9 cellular contexts compared by ENCODE assay signal in the genomic region with DNA sequence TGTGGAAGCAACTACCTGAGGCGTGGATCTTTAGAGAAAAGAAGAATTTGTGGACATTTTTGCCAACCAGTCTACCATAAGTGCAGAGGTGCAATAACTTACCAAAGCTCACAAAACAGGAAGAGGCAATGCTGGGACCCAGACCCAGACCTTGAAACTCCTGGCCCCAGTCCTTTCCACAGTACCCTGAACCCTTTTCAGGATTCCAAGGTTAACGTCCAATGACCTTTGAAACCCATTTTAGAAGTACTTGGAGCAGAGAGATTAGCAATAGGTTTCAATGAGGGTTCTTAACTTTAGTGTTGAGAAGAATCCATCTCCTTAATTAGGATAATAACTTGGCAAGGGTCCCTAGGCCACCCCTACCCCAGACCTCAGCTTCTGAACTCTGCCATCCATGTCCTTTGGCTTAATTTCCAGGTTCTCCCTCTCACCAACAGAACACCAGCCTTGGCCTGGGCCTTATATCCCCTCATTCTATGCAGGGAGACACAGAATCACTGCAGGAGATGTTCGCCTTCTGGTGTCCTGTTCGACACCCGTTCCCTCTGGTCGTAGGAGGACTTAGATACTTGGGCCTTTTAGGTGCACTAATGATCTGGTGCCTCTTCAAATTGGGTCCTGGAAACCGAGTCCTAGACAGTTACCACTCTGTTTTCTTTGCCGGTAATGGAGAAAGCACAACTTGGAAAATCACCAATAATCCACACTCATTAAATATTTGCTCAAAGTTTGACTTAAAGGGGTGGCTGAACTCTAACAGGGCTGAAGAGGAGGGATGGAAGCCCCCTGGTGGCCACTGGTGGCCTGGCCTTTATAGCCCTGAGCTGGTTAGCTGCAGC. TPM values are rescaled to one million over a fixed set of nuclear protein-coding genes. Genes with fewer than 3 reads are reported as not detected.
DNase-seq lines count a peak whose midpoint lies in the region; ATAC-seq, FAIRE-seq and TF ChIP-seq lines count a peak whose summit lies in the region.
"Had no signal": no experiment of that assay in that cellular context is flagged by ENCODE, and none has a peak within 500 bp of the region (broad histone marks: within the 10 kb centered on the region; RNA-seq: fewer than 3 reads in every experiment).

No MANE protein-coding gene starts in this region.

- DNase-seq in A172 (ENCODE audit: low spot score) (peak; percentile 39), GM12892 (ENCODE audit: insufficient read length) (peak; percentile 20), NCI-H69 (lab: John Stamatoyannopoulos, UW) (peak; percentile 81), fibroblast of mammary gland (ENCODE audit: low read depth) (peak; percentile 59), pons (ENCODE audit: low spot score) (peak; percentile 31), uterus (peak; percentile 25 to 35)
- peak; percentile 79 for DNase-seq in activated CD8-positive, alpha-beta memory T cell treated with anti-CD3 and anti-CD28 coated beads, Interleukin-2, amount 50 U/mL, for 48 hours

- no peaks in the 10 kb centered on the region for H3K27me3 ChIP-seq in uterus

- TF ChIP-seq POLR2A in GM12892 (IDR thresholded peaks at IDR 0.05; ENCODE audit: low read depth, low read length) (no peak), uterus (IDR thresholded peaks at IDR 0.05) (no peak)

- peak; percentile 74 for FAIRE-seq in GM12892 (lab: Jason Lieb, UNC)

- no peaks in the 10 kb centered on the region for H3K36me3 ChIP-seq in uterus

- peak; percentile 91 for TF ChIP-seq CTCF in fibroblast of mammary gland (conservative IDR thresholded peaks at IDR 0.05; ENCODE audit: control insufficient read depth, insufficient read depth, low read depth, low read length)
- peak; percentile 22 to 47 (median 42) for TF ChIP-seq CTCF in uterus (IDR thresholded peaks at IDR 0.05)

- ATAC-seq in HG02970 (IDR thresholded peaks at IDR 0.05; ENCODE audit: low FRiP score, unreplicated experiment), result peak; percentile 53

- H3K4me3 ChIP-seq in fibroblast of mammary gland (ENCODE audit: control insufficient read depth, low read depth, low read length), result no peak overlapping the region
- H3K4me3 ChIP-seq in uterus, result no peak overlapping the region

- no peaks in the 10 kb centered on the region for H3K9me3 ChIP-seq in uterus

- intact Hi-C loops in uterus (cut with DNase I; ENCODE audit: low total_unique reads), result no loop called here

- H3K27ac ChIP-seq in uterus, result no peak overlapping the region

- no peaks in the 10 kb centered on the region for H3K4me1 ChIP-seq in uterus

RNA-seq across cellular contexts. Expression of gene ISM1, which starts 40.6 kb away (rescaled TPM):
- not detected in 2 replicates for total RNA-seq in A172 (2014; rRNA removed; shearing (Covaris generic))
- polyA plus RNA-seq in GM12892 (2012; ENCODE audit: missing spikeins), result not detected
- 1 to 10 TPM in 2 of 4 donors, under 1 TPM in 1, not detected in 1; 0.49 to 6.2 (median 2.3) TPM for total RNA-seq in uterus
- polyA plus RNA-seq: neural cell had no signal

Comparison
In these comparisons a context has a peak if more than half of its experiments do, and no peak if none do; other contexts are left out.
1. DNase-seq: peak in every context shown above with its lines; median percentile 81 in NCI-H69; 79 in activated CD8-positive, alpha-beta memory T cell treated with anti-CD3 and anti-CD28 coated beads, Interleukin-2, amount 50 U/mL, for 48 hours; 59 in fibroblast of mammary gland; 39 in A172; 31 in pons; 30 in uterus; 20 in GM12892.